ENCODE assay signal across 10 cellular contexts in genomic region chr1:54218883-54219687, GRCh38. TPM values are rescaled to one million over a fixed set of nuclear protein-coding genes. Genes with fewer than 3 reads are reported as not detected.
DNase-seq lines count a peak whose midpoint lies in the region; ATAC-seq and TF ChIP-seq lines count a peak whose summit lies in the region.
"Had no signal": no experiment of that assay in that cellular context is flagged by ENCODE, and none has a peak within 500 bp of the region (broad histone marks: within the 10 kb centered on the region; RNA-seq: fewer than 3 reads in every experiment).

No MANE protein-coding gene starts in this region.

- no peaks in the 10 kb centered on the region for H3K27me3 ChIP-seq in endodermal cell (ENCODE audit: control insufficient read depth, insufficient read depth, low read length, poor library complexity, severe bottlenecking)

- H3K4me1 ChIP-seq in endodermal cell (ENCODE audit: control insufficient read depth, insufficient read depth, low read length): peaks cover 2% of the 10 kb centered on the region

- intact Hi-C loops in natural killer cell (cut with micrococcal nuclease): no loop called here

- H3K27ac Mint-ChIP-seq in HFFc6 (peak overlapping the region; percentile 90), endodermal cell (peak overlapping the region; percentile 86), natural killer cell (peak overlapping the region; percentile 58 to 59)

- H3K4me1 Mint-ChIP-seq in HFFc6 (ENCODE audit: low read depth): peaks cover 35% of the 10 kb centered on the region
- peaks cover 22% of the 10 kb centered on the region for H3K4me1 Mint-ChIP-seq in endodermal cell
- H3K4me1 Mint-ChIP-seq in natural killer cell: peaks cover 0 to 26% of the 10 kb centered on the region in 2 donors

- no peak for ATAC-seq in natural killer cell
- no peak for ATAC-seq in GM18873 (IDR thresholded peaks at IDR 0.05; ENCODE audit: low FRiP score, unreplicated experiment)

- H3K9me3 Mint-ChIP-seq in HFFc6: no peaks in the 10 kb centered on the region
- H3K9me3 Mint-ChIP-seq in endodermal cell: no peaks in the 10 kb centered on the region
- H3K9me3 Mint-ChIP-seq in natural killer cell: no peaks in the 10 kb centered on the region

- TF ChIP-seq CTCF in 22Rv1 (IDR thresholded peaks at IDR 0.05) (no peak), HFFc6 (IDR thresholded peaks at IDR 0.05) (no peak), endodermal cell (conservative IDR thresholded peaks at IDR 0.05) (no peak), natural killer cell (IDR thresholded peaks at IDR 0.05) (no peak)

- H3K4me3 ChIP-seq in endodermal cell (ENCODE audit: low read length): no peak overlapping the region

- H3K27me3 Mint-ChIP-seq in HFFc6 (ENCODE audit: insufficient read depth): peaks cover 11% of the 10 kb centered on the region
- H3K27me3 Mint-ChIP-seq in endodermal cell (ENCODE audit: insufficient read depth): no peaks in the 10 kb centered on the region
- H3K27me3 Mint-ChIP-seq in natural killer cell (ENCODE audit: low read depth in 2 of 2): no peaks in the 10 kb centered on the region

- H3K27ac ChIP-seq in 22Rv1 (peak overlapping the region; percentile 32; the same call in 1 of the 2 replicates), endodermal cell (ENCODE audit: low read depth, low read length) (peak overlapping the region; percentile 19)

- no peak for DNase-seq in HFFc6
- peak; percentile 73 for DNase-seq in endodermal cell
- DNase-seq in natural killer cell: no peak
- DNase-seq in stimulated activated CD4-positive, alpha-beta T cell treated with anti-CD3 and anti-CD28 coated beads, Interleukin-2, amount 100 ng/mL, for 48 hours: no peak
- no peak for DNase-seq in NCI-H2107 (lab: John Stamatoyannopoulos, UW)
- no peak for DNase-seq in NCI-H526 treated with DMSO at 0.1 percent for 48 hours (lab: John Stamatoyannopoulos, UW)
- DNase-seq: MM.1S, SHP77 had no signal

- no peak overlapping the region for H3K9ac ChIP-seq in endodermal cell (ENCODE audit: extremely low read depth, low read length, poor library complexity, severe bottlenecking)

- H3K4me3 Mint-ChIP-seq in HFFc6 (no peak overlapping the region), endodermal cell (no peak overlapping the region), natural killer cell (no peak overlapping the region)

- peaks cover 24% of the 10 kb centered on the region for H3K36me3 Mint-ChIP-seq in HFFc6 (ENCODE audit: low read depth)
- peaks cover 48% of the 10 kb centered on the region for H3K36me3 Mint-ChIP-seq in endodermal cell (ENCODE audit: low read depth)
- H3K36me3 Mint-ChIP-seq in natural killer cell: no peaks in the 10 kb centered on the region

- WGBS in endodermal cell (ENCODE audit: insufficient coverage in 1 of 2, insufficient read length in 1 of 2), 2 experiments: 82 to 87% methylated on average over 5 to 11 of the region's 11 CpGs

- H3K9me3 ChIP-seq in endodermal cell (ENCODE audit: control insufficient read depth, low read length): no peaks in the 10 kb centered on the region

- peaks cover 56% of the 10 kb centered on the region for H3K36me3 ChIP-seq in endodermal cell (ENCODE audit: control insufficient read depth, insufficient read depth, low read length)

RNA-seq across cellular contexts. Expression of gene MRPL37, which starts 19.1 kb away (rescaled TPM):
- 100 to 1,000 TPM; 119 to 135 (median 126) TPM for total RNA-seq in HFFc6 (2021; fragmentation: NEBNext Ultra II Directional; extraction: Animal tissue kit (Norgen Biotek cat#: 25700))
- 10 to 100 TPM; 84.5 to 95.8 TPM for total RNA-seq in endodermal cell
- 87.1 TPM for polyA plus RNA-seq in endodermal cell (2013, experiment 1 of 2)
- 77.1 TPM for polyA plus RNA-seq in endodermal cell (2013, experiment 2 of 2)
- total RNA-seq in natural killer cell: 10 to 100 TPM; 23.0 to 31.9 (median 28.8) TPM

RNA-seq across cellular contexts. Expression of gene CYB5RL, which starts 19.3 kb away (rescaled TPM):
- 1 to 10 TPM; 4.5 to 6.1 (median 5.2) TPM for total RNA-seq in HFFc6 (2021; fragmentation: NEBNext Ultra II Directional; extraction: Animal tissue kit (Norgen Biotek cat#: 25700))
- total RNA-seq in endodermal cell (10 to 100 TPM in 1 of 2 donors, 1 to 10 TPM in 1; 8.2 to 11.0 TPM), natural killer cell (1 to 10 TPM; 5.6 to 6.7 (median 6.2) TPM)
- 13.3 TPM for polyA plus RNA-seq in endodermal cell (2013, experiment 1 of 2)
- 12.0 TPM for polyA plus RNA-seq in endodermal cell (2013, experiment 2 of 2)
